Comparison of ENCODE assay signal across 21 cellular contexts in genomic region chr2:568639-568963, GRCh38.
DNase-seq lines count a peak whose midpoint lies in the region; ATAC-seq and TF ChIP-seq lines count a peak whose summit lies in the region.
"Had no signal": no experiment of that assay in that cellular context is flagged by ENCODE, and none has a peak within 500 bp of the region (broad histone marks: within the 10 kb centered on the region; RNA-seq: fewer than 3 reads in every experiment).

No MANE protein-coding gene starts in this region.

- peak overlapping the region; percentile 63 for H3K27ac ChIP-seq in PC-9
- no peak overlapping the region for H3K27ac ChIP-seq in rectal smooth muscle tissue (ENCODE audit: low read depth, low read length)

- POLR2A ChIA-PET in PC-9 (lab: Charles Lee; ENCODE audit: unreplicated experiment): no interaction called here

- H3K36me3 ChIP-seq in PC-9 (ENCODE audit: low read depth): no peaks in the 10 kb centered on the region
- H3K36me3 ChIP-seq in rectal smooth muscle tissue (ENCODE audit: control insufficient read depth, insufficient read depth, low read length): no peaks in the 10 kb centered on the region

- H4K20me1 ChIP-seq in PC-9 (ENCODE audit: insufficient read depth): no peaks in the 10 kb centered on the region

- H3K27me3 ChIP-seq in PC-9 (ENCODE audit: insufficient read depth, low read depth) (peaks cover 5% of the 10 kb centered on the region), rectal smooth muscle tissue (ENCODE audit: control insufficient read depth, insufficient read depth, low read length) (no peaks in the 10 kb centered on the region)

- no peaks in the 10 kb centered on the region for H3K9me2 ChIP-seq in PC-9 (ENCODE audit: insufficient read depth)

- no peaks in the 10 kb centered on the region for H3K79me2 ChIP-seq in PC-9 (ENCODE audit: low read depth)

- DNase-seq in AG09309 (ENCODE audit: low read depth) (no peak), PC-9 (no peak), fibroblast of the aortic adventitia (ENCODE audit: low read depth) (no peak), T-helper 2 cell (no peak)
- DNase-seq in activated naive CD4-positive, alpha-beta T cell treated with anti-CD3 and anti-CD28 coated beads, Interleukin-2, amount 50 U/mL, for 16 hours: no peak
- DNase-seq: activated T-cell treated with anti-CD3 and anti-CD28 coated beads, Interleukin-2, amount 50 U/mL, for 1 hour; DMS 273 treated with DMSO at 0.1 percent for 48 hours; foreskin melanocyte; H7; hypothalamus; KG1; kidney; NCI-H146; NCI-H510A treated with DMSO at 0.1 percent for 48 hours; occipital lobe; right cardiac atrium; stimulated activated CD8-positive, alpha-beta memory T cell treated with anti-CD3 and anti-CD28 coated beads, Interleukin-4, amount 100 ng/mL, for 48 hours had no signal

- intact Hi-C loops in PC-9 (cut with micrococcal nuclease; ENCODE audit: unreplicated experiment): no loop called here

- ATAC-seq in HG02623 (IDR thresholded peaks at IDR 0.05; ENCODE audit: unreplicated experiment) (no peak), HG02981 (IDR thresholded peaks at IDR 0.05; ENCODE audit: unreplicated experiment) (no peak)

- peak overlapping the region; percentile 68 for H2AFZ ChIP-seq in PC-9

- H3F3A ChIP-seq in PC-9 (ENCODE audit: insufficient read depth, low read depth): peaks cover 5% of the 10 kb centered on the region; the same call in 1 of the 2 replicates

- peak overlapping the region; percentile 76 for H3K4me2 ChIP-seq in PC-9

- no peak overlapping the region for H3K9ac ChIP-seq in rectal smooth muscle tissue (ENCODE audit: low read length)

- BruUV-seq in PC-9 (replicated peaks; lab: Mats Ljungman, UMichigan): no TSS peak

- H3K4me1 ChIP-seq in PC-9 (replicated peaks; ENCODE audit: insufficient read depth) (peaks cover 30% of the 10 kb centered on the region), rectal smooth muscle tissue (ENCODE audit: control insufficient read depth, insufficient read depth, low read length) (no peaks in the 10 kb centered on the region)

- no peak for TF ChIP-seq CTCF in AG09309 (IDR thresholded peaks at IDR 0.05; ENCODE audit: control insufficient read depth, insufficient read depth, low read depth, low read length, missing control alignments)
- no peak for TF ChIP-seq CTCF in PC-9 (conservative IDR thresholded peaks at IDR 0.05)
- TF ChIP-seq CTCF in fibroblast of the aortic adventitia (IDR thresholded peaks at IDR 0.05; ENCODE audit: insufficient read depth, low read length): no peak

- H3K4me3 ChIP-seq in AG09309 (ENCODE audit: control insufficient read depth, low read depth, low read length) (peak overlapping the region; percentile 31), PC-9 (peak overlapping the region; percentile 41; the same call in 1 of the 2 replicates), fibroblast of the aortic adventitia (ENCODE audit: low read depth, low read length) (peak overlapping the region; percentile 37), rectal smooth muscle tissue (ENCODE audit: low read length) (peak overlapping the region; percentile 27)
- H3K4me3 ChIP-seq: lung had no signal

- peaks cover 3% of the 10 kb centered on the region; the same call in 1 of the 2 replicates for H3K9me3 ChIP-seq in PC-9 (ENCODE audit: insufficient read depth, low read depth)

- CTCF ChIA-PET in PC-9 (lab: Charles Lee): no interaction called here
